ENCODE assay signal across 1 cellular context in the genomic region with DNA sequence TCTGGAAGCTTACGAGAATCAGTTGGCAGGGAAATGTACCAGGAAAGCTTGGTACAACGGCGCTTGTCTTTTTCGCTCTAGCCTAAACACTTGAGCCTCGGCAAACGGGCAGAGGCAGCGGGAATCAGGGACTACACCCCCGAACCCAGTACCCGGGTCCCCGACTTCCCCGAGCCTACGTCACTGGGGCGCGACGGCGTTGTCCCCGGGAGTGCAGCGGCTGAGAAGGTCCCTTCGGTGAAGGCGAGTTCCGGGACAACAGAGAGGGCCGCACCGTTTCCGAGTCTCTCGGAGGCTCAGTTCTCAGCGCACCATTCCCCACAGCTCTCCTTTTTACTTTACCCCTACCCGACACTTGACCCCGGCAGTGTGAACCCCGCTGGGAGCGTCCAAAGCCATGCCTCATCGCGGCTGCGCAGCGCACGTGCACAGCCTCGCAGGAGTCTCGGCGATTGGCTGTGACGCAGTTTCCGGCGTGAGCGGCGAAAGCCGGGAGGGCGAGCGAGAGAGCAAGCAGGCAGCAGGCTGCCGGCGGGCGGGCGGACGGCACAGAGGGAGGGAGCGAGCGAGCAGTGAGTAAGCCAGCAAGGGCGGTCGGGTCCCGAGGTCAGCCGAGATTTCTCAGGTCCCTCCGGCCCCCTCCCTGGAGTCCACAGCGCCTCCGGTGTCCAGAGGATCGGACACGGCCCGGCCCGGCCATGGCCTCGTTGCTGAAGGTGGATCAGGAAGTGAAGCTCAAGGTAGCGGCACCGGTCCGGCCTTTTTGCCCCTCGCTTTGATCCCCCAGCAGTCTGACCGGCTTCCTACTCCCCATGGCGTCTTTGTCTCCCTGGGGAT.
TF ChIP-seq lines count a peak whose summit lies in the region.

A gene with protein sequence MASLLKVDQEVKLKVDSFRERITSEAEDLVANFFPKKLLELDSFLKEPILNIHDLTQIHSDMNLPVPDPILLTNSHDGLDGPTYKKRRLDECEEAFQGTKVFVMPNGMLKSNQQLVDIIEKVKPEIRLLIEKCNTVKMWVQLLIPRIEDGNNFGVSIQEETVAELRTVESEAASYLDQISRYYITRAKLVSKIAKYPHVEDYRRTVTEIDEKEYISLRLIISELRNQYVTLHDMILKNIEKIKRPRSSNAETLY (plus strand): TSS at position 464 of the 837 bp plus-strand sequence. CDS start 235 bp downstream, at position 699.

TF ChIP-seq in GM12878, 131 proteins besides CTCF, POLR2A, EP300 and RAD21 (continued from another document and continues in another):
- peak; percentile 84; the same call in 1 of the 2 replicates for TF ChIP-seq STAT1 (conservative IDR thresholded peaks at IDR 0.05)
- peak; percentile 55 for TF ChIP-seq TARDBP (IDR thresholded peaks at IDR 0.05; ENCODE audit: borderline replicate concordance)
- TF ChIP-seq WRNIP1 (IDR thresholded peaks at IDR 0.05; ENCODE audit: borderline replicate concordance, low read depth, low read length) = no peak
- no peak for TF ChIP-seq TBL1XR1 (IDR thresholded peaks at IDR 0.05; ENCODE audit: low read depth, low read length)
- TF ChIP-seq RCOR1 (conservative IDR thresholded peaks at IDR 0.05; ENCODE audit: low read depth, low read length) = no peak
- TF ChIP-seq, protein P1, sequence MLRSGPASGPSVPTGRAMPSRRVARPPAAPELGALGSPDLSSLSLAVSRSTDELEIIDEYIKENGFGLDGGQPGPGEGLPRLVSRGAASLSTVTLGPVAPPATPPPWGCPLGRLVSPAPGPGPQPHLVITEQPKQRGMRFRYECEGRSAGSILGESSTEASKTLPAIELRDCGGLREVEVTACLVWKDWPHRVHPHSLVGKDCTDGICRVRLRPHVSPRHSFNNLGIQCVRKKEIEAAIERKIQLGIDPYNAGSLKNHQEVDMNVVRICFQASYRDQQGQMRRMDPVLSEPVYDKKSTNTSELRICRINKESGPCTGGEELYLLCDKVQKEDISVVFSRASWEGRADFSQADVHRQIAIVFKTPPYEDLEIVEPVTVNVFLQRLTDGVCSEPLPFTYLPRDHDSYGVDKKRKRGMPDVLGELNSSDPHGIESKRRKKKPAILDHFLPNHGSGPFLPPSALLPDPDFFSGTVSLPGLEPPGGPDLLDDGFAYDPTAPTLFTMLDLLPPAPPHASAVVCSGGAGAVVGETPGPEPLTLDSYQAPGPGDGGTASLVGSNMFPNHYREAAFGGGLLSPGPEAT (IDR thresholded peaks at IDR 0.05; ENCODE audit: low read depth) = peak; percentile 99
- peak; percentile 82 for TF ChIP-seq HCFC1 (IDR thresholded peaks at IDR 0.05; ENCODE audit: low read length)
- TF ChIP-seq, protein P2, sequence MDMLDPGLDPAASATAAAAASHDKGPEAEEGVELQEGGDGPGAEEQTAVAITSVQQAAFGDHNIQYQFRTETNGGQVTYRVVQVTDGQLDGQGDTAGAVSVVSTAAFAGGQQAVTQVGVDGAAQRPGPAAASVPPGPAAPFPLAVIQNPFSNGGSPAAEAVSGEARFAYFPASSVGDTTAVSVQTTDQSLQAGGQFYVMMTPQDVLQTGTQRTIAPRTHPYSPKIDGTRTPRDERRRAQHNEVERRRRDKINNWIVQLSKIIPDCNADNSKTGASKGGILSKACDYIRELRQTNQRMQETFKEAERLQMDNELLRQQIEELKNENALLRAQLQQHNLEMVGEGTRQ (IDR thresholded peaks at IDR 0.05; ENCODE audit: borderline replicate concordance, low read depth, low read length) = no peak; the same call in 1 of the 2 replicates
- no peak for TF ChIP-seq MYB (IDR thresholded peaks at IDR 0.05; ENCODE audit: borderline replicate concordance, low read depth, low read length)
- peak; percentile 16; the same call in 1 of the 2 replicates for TF ChIP-seq IRF4 (IDR thresholded peaks at IDR 0.05; ENCODE audit: low read depth, low read length)
- TF ChIP-seq BCL11A (IDR thresholded peaks at IDR 0.05; ENCODE audit: low read depth, low read length) = 0 out of 2 replicates have a peak, but pooled peaks have one; percentile 7
- TF ChIP-seq YBX1 (IDR thresholded peaks at IDR 0.05) = no peak
- TF ChIP-seq, protein P3, sequence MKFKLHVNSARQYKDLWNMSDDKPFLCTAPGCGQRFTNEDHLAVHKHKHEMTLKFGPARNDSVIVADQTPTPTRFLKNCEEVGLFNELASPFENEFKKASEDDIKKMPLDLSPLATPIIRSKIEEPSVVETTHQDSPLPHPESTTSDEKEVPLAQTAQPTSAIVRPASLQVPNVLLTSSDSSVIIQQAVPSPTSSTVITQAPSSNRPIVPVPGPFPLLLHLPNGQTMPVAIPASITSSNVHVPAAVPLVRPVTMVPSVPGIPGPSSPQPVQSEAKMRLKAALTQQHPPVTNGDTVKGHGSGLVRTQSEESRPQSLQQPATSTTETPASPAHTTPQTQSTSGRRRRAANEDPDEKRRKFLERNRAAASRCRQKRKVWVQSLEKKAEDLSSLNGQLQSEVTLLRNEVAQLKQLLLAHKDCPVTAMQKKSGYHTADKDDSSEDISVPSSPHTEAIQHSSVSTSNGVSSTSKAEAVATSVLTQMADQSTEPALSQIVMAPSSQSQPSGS (IDR thresholded peaks at IDR 0.05; ENCODE audit: low read length) = no peak
- TF ChIP-seq GABPA (IDR thresholded peaks at IDR 0.05; ENCODE audit: low read depth) = peak; percentile 91
- no peak for TF ChIP-seq FOS (IDR thresholded peaks at IDR 0.05; ENCODE audit: borderline replicate concordance, extremely low read depth, insufficient read length)
- TF ChIP-seq RELA (IDR thresholded peaks at IDR 0.05; ENCODE audit: borderline replicate concordance, partially characterized antibody) = peak; percentile 75
- TF ChIP-seq SRF (IDR thresholded peaks at IDR 0.05; ENCODE audit: low read depth in 2 of 2, low read length in 2 of 2) = peak in 1 of 2 experiments; percentile 88; a peak in 2 of 4 replicates
- TF ChIP-seq MTA2 (IDR thresholded peaks at IDR 0.05; ENCODE audit: low read depth) = 0 out of 2 replicates have a peak, but pooled peaks have one; percentile 36
- peak; percentile 84 for TF ChIP-seq KLF5 (IDR thresholded peaks at IDR 0.05; ENCODE audit: partially characterized antibody)
- TF ChIP-seq, protein P4, sequence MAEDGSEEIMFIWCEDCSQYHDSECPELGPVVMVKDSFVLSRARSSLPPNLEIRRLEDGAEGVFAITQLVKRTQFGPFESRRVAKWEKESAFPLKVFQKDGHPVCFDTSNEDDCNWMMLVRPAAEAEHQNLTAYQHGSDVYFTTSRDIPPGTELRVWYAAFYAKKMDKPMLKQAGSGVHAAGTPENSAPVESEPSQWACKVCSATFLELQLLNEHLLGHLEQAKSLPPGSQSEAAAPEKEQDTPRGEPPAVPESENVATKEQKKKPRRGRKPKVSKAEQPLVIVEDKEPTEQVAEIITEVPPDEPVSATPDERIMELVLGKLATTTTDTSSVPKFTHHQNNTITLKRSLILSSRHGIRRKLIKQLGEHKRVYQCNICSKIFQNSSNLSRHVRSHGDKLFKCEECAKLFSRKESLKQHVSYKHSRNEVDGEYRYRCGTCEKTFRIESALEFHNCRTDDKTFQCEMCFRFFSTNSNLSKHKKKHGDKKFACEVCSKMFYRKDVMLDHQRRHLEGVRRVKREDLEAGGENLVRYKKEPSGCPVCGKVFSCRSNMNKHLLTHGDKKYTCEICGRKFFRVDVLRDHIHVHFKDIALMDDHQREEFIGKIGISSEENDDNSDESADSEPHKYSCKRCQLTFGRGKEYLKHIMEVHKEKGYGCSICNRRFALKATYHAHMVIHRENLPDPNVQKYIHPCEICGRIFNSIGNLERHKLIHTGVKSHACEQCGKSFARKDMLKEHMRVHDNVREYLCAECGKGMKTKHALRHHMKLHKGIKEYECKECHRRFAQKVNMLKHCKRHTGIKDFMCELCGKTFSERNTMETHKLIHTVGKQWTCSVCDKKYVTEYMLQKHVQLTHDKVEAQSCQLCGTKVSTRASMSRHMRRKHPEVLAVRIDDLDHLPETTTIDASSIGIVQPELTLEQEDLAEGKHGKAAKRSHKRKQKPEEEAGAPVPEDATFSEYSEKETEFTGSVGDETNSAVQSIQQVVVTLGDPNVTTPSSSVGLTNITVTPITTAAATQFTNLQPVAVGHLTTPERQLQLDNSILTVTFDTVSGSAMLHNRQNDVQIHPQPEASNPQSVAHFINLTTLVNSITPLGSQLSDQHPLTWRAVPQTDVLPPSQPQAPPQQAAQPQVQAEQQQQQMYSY (CRISPR knock-in tag; IDR thresholded peaks at IDR 0.05) = no peak
- TF ChIP-seq MYC (IDR thresholded peaks at IDR 0.05; ENCODE audit: insufficient read depth, insufficient read length, insufficient replicate concordance, low read length, severe bottlenecking) = peak; percentile 99
- TF ChIP-seq, protein P5, sequence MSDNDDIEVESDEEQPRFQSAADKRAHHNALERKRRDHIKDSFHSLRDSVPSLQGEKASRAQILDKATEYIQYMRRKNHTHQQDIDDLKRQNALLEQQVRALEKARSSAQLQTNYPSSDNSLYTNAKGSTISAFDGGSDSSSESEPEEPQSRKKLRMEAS (IDR thresholded peaks at IDR 0.05; ENCODE audit: low read depth, low read length) = peak; percentile 99
- TF ChIP-seq BRCA1 (IDR thresholded peaks at IDR 0.05; ENCODE audit: low read depth, low read length) = no peak
- TF ChIP-seq IKZF1 (conservative IDR thresholded peaks at IDR 0.05) = peak; percentile 93
- TF ChIP-seq PAX5 (IDR thresholded peaks at IDR 0.05; ENCODE audit: borderline replicate concordance, low read depth, low read length) = 0 out of 2 replicates have a peak, but pooled peaks have one; percentile 27
- TF ChIP-seq, protein P6, sequence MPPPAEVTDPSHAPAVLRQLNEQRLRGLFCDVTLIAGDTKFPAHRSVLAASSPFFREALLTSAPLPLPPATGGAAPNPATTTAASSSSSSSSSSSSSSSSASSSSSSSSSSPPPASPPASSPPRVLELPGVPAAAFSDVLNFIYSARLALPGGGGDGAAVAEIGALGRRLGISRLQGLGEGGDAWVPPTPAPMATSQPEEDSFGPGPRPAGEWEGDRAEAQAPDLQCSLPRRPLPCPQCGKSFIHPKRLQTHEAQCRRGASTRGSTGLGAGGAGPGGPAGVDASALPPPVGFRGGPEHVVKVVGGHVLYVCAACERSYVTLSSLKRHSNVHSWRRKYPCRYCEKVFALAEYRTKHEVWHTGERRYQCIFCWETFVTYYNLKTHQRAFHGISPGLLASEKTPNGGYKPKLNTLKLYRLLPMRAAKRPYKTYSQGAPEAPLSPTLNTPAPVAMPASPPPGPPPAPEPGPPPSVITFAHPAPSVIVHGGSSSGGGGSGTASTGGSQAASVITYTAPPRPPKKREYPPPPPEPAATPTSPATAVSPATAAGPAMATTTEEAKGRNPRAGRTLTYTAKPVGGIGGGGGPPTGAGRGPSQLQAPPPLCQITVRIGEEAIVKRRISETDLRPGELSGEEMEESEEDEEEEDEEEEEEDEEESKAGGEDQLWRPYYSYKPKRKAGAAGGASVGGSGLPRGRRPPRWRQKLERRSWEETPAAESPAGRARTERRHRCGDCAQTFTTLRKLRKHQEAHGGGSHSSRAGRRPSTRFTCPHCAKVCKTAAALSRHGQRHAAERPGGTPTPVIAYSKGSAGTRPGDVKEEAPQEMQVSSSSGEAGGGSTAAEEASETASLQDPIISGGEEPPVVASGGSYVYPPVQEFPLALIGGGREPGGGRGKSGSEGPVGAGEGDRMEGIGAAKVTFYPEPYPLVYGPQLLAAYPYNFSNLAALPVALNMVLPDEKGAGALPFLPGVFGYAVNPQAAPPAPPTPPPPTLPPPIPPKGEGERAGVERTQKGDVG (CRISPR knock-in tag; IDR thresholded peaks at IDR 0.05) = no peak
- TF ChIP-seq, protein P7, sequence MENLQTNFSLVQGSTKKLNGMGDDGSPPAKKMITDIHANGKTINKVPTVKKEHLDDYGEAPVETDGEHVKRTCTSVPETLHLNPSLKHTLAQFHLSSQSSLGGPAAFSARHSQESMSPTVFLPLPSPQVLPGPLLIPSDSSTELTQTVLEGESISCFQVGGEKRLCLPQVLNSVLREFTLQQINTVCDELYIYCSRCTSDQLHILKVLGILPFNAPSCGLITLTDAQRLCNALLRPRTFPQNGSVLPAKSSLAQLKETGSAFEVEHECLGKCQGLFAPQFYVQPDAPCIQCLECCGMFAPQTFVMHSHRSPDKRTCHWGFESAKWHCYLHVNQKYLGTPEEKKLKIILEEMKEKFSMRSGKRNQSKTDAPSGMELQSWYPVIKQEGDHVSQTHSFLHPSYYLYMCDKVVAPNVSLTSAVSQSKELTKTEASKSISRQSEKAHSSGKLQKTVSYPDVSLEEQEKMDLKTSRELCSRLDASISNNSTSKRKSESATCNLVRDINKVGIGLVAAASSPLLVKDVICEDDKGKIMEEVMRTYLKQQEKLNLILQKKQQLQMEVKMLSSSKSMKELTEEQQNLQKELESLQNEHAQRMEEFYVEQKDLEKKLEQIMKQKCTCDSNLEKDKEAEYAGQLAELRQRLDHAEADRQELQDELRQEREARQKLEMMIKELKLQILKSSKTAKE (IDR thresholded peaks at IDR 0.05; ENCODE audit: low read depth, poor library complexity, severe bottlenecking) = peak; percentile 47
- TF ChIP-seq JUND (IDR thresholded peaks at IDR 0.05; ENCODE audit: low read depth, low read length) = no peak
- TF ChIP-seq, protein P8, sequence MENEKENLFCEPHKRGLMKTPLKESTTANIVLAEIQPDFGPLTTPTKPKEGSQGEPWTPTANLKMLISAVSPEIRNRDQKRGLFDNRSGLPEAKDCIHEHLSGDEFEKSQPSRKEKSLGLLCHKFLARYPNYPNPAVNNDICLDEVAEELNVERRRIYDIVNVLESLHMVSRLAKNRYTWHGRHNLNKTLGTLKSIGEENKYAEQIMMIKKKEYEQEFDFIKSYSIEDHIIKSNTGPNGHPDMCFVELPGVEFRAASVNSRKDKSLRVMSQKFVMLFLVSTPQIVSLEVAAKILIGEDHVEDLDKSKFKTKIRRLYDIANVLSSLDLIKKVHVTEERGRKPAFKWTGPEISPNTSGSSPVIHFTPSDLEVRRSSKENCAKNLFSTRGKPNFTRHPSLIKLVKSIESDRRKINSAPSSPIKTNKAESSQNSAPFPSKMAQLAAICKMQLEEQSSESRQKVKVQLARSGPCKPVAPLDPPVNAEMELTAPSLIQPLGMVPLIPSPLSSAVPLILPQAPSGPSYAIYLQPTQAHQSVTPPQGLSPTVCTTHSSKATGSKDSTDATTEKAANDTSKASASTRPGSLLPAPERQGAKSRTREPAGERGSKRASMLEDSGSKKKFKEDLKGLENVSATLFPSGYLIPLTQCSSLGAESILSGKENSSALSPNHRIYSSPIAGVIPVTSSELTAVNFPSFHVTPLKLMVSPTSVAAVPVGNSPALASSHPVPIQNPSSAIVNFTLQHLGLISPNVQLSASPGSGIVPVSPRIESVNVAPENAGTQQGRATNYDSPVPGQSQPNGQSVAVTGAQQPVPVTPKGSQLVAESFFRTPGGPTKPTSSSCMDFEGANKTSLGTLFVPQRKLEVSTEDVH (IDR thresholded peaks at IDR 0.05; ENCODE audit: low read depth, partially characterized antibody) = peak; percentile 94
- no peak for TF ChIP-seq SPI1 (IDR thresholded peaks at IDR 0.05; ENCODE audit: borderline replicate concordance, insufficient read depth, low read depth, low read length)
- peak; percentile 93 for TF ChIP-seq PML (IDR thresholded peaks at IDR 0.05; ENCODE audit: low read length)
- no peak; the same call in 1 of the 2 replicates for TF ChIP-seq RFX5 (IDR thresholded peaks at IDR 0.05; ENCODE audit: low read depth, low read length)
- TF ChIP-seq, protein P9, sequence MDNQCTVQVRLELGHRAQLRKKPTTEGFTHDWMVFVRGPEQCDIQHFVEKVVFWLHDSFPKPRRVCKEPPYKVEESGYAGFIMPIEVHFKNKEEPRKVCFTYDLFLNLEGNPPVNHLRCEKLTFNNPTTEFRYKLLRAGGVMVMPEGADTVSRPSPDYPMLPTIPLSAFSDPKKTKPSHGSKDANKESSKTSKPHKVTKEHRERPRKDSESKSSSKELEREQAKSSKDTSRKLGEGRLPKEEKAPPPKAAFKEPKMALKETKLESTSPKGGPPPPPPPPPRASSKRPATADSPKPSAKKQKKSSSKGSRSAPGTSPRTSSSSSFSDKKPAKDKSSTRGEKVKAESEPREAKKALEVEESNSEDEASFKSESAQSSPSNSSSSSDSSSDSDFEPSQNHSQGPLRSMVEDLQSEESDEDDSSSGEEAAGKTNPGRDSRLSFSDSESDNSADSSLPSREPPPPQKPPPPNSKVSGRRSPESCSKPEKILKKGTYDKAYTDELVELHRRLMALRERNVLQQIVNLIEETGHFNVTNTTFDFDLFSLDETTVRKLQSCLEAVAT (IDR thresholded peaks at IDR 0.05) = peak; percentile 96
